ENCODE assay signal across 15 cellular contexts in the genomic region with DNA sequence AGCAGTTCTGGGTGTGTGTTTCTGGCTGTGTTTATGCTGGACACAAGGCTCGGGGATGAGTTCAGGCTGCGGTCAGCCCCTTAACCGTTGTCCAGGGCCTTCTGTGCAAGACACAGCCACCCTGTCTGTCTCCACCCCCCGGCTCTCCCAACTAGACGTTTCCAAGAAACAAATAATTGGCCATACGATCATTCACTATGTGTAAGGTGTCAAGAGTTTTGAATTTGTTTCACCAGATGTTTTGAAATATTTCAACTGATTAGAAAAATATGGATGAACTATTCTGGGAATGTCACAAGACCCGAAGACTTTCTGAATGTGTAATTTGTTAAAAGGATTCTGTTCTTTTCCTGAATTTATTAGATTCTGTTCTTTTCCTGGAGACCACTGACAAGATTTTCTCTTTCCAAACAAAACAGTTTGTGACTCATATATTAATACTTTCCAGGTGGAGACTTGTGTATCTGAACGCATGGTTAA.
A peak's percentile ranks its signal among the peaks of the same experiment; 100 is the strongest.
DNase-seq lines count a peak whose midpoint lies in the region; ATAC-seq, FAIRE-seq and TF ChIP-seq lines count a peak whose summit lies in the region.
"Had no signal": no experiment of that assay in that cellular context is flagged by ENCODE, and none has a peak within 500 bp of the region (broad histone marks: within the 10 kb centered on the region; RNA-seq: fewer than 3 reads in every experiment).

No MANE protein-coding gene starts in this region.

- no peak overlapping the region for H3K4me3 ChIP-seq in astrocyte (ENCODE audit: insufficient read depth, low read depth, low read length)
- H3K4me3 ChIP-seq in right cardiac atrium (ENCODE audit: low read length), result no peak overlapping the region
- H3K4me3 ChIP-seq in subcutaneous abdominal adipose tissue (ENCODE audit: low read depth in 1 of 5, low read length in 5 of 5), result no peak overlapping the region

- WGBS in right cardiac atrium, result 52% methylated on average over 8 of the region's 8 CpGs

- H3K36me3 Mint-ChIP-seq in astrocyte (ENCODE audit: low read depth, unreplicated experiment), result no peaks in the 10 kb centered on the region
- H3K36me3 Mint-ChIP-seq: activated naive CD8-positive, alpha-beta T cell treated with anti-CD3 and anti-CD28 coated beads, Interleukin-2, amount 10 ng/mL, durations not matched to agents 7 days and 5 days; immature natural killer cell had no signal

- DNase-seq in EH (ENCODE audit: low read depth), result peak; percentile 60
- peak; percentile 20 for DNase-seq in astrocyte (ENCODE audit: low read depth)
- peak in 2 of 3 donors; percentile 21 to 59 for DNase-seq in right cardiac atrium
- DNase-seq in GDM1 (lab: John Stamatoyannopoulos, UW), result no peak
- DNase-seq: activated naive CD8-positive, alpha-beta T cell treated with anti-CD3 and anti-CD28 coated beads, Interleukin-2, amount 10 ng/mL, durations not matched to agents 7 days and 5 days; CD4-positive, alpha-beta T cell; cortex of kidney; foreskin keratinocyte; immature natural killer cell; NCI-H1694 treated with DMSO at 0.1 percent for 48 hours had no signal

- no peaks in the 10 kb centered on the region for H3K27me3 ChIP-seq in astrocyte (ENCODE audit: insufficient read depth, low read length)
- no peaks in the 10 kb centered on the region for H3K27me3 ChIP-seq in right cardiac atrium (ENCODE audit: control insufficient read depth, insufficient read depth)
- H3K27me3 ChIP-seq in subcutaneous abdominal adipose tissue (ENCODE audit: control insufficient read depth in 5 of 5, insufficient read depth in 4 of 5, low read length in 5 of 5), result no peaks in the 10 kb centered on the region
- H3K27me3 ChIP-seq: foreskin keratinocyte had no signal

- ATAC-seq in right cardiac atrium (peak; percentile 42 to 66), GM18520 (IDR thresholded peaks at IDR 0.05; ENCODE audit: unreplicated experiment) (no peak), HG02798 (IDR thresholded peaks at IDR 0.05; ENCODE audit: poor library complexity, unreplicated experiment) (no peak), HG02759 (IDR thresholded peaks at IDR 0.05; ENCODE audit: unreplicated experiment) (no peak)
- ATAC-seq: foreskin keratinocyte had no signal

- no peak overlapping the region for H2AFZ ChIP-seq in astrocyte (ENCODE audit: low read depth, low read length)

- H3K27ac Mint-ChIP-seq in astrocyte (ENCODE audit: unreplicated experiment), result no peak overlapping the region
- H3K27ac Mint-ChIP-seq: activated naive CD8-positive, alpha-beta T cell treated with anti-CD3 and anti-CD28 coated beads, Interleukin-2, amount 10 ng/mL, durations not matched to agents 7 days and 5 days; CD4-positive, alpha-beta T cell; immature natural killer cell; T-helper 1 cell treated with Interleukin-12 subunit alpha and Interleukin-12 subunit beta and Interleukin-4 antibody, amounts not matched to agents 30 μg/mL and 1 μg/mL, for 36 hours had no signal

- peaks cover 3% of the 10 kb centered on the region for H3K4me1 ChIP-seq in astrocyte (ENCODE audit: insufficient read depth, low read length)
- no peaks in the 10 kb centered on the region for H3K4me1 ChIP-seq in right cardiac atrium (ENCODE audit: control insufficient read depth, insufficient read depth, low read length)
- H3K4me1 ChIP-seq in subcutaneous abdominal adipose tissue (ENCODE audit: control insufficient read depth in 5 of 5, insufficient read depth in 5 of 5, low read length in 5 of 5), result peaks cover 0 to 10% (median 6%) of the 10 kb centered on the region in 5 donors
- H3K4me1 ChIP-seq: foreskin keratinocyte had no signal

- FAIRE-seq in astrocyte (lab: Jason Lieb, UNC), result no peak

- intact Hi-C loops in right cardiac atrium (cut with DNase I), result no loop called here

- H3K4me1 Mint-ChIP-seq in astrocyte (ENCODE audit: low read depth, unreplicated experiment), result peaks cover 7% of the 10 kb centered on the region
- H3K4me1 Mint-ChIP-seq: activated naive CD8-positive, alpha-beta T cell treated with anti-CD3 and anti-CD28 coated beads, Interleukin-2, amount 10 ng/mL, durations not matched to agents 7 days and 5 days; immature natural killer cell had no signal

- H3K27ac ChIP-seq in astrocyte (ENCODE audit: low read depth, low read length) (no peak overlapping the region), right cardiac atrium (ENCODE audit: low read length) (no peak overlapping the region), subcutaneous abdominal adipose tissue (ENCODE audit: low read depth, low read length) (peak overlapping the region; percentile 31)
- H3K27ac ChIP-seq: foreskin keratinocyte had no signal

- H3K36me3 ChIP-seq in astrocyte (ENCODE audit: insufficient read depth, low read length) (no peaks in the 10 kb centered on the region), subcutaneous abdominal adipose tissue (ENCODE audit: control insufficient read depth in 5 of 5, insufficient read depth in 5 of 5, low read length in 5 of 5) (no peaks in the 10 kb centered on the region)

- no peaks in the 10 kb centered on the region for H3K79me2 ChIP-seq in astrocyte (ENCODE audit: insufficient read depth, low read length)

- TF ChIP-seq CTCF in astrocyte (IDR thresholded peaks at IDR 0.05; ENCODE audit: insufficient read depth, low read depth, low read length), result no peak

- no peak overlapping the region for H3K4me2 ChIP-seq in astrocyte (ENCODE audit: low read length)

- no peaks in the 10 kb centered on the region for H4K20me1 ChIP-seq in astrocyte (ENCODE audit: insufficient read depth, low read length)

- H3K9me3 Mint-ChIP-seq in astrocyte (ENCODE audit: unreplicated experiment), result no peaks in the 10 kb centered on the region
- H3K9me3 Mint-ChIP-seq: activated naive CD8-positive, alpha-beta T cell treated with anti-CD3 and anti-CD28 coated beads, Interleukin-2, amount 10 ng/mL, durations not matched to agents 7 days and 5 days; CD4-positive, alpha-beta T cell; immature natural killer cell; T-helper 1 cell treated with Interleukin-12 subunit alpha and Interleukin-12 subunit beta and Interleukin-4 antibody, amounts not matched to agents 30 μg/mL and 1 μg/mL, for 36 hours had no signal

- no peak overlapping the region for H3K4me3 Mint-ChIP-seq in astrocyte (ENCODE audit: unreplicated experiment)
- H3K4me3 Mint-ChIP-seq: activated naive CD8-positive, alpha-beta T cell treated with anti-CD3 and anti-CD28 coated beads, Interleukin-2, amount 10 ng/mL, durations not matched to agents 7 days and 5 days; CD4-positive, alpha-beta T cell; immature natural killer cell; T-helper 1 cell treated with Interleukin-12 subunit alpha and Interleukin-12 subunit beta and Interleukin-4 antibody, amounts not matched to agents 30 μg/mL and 1 μg/mL, for 36 hours had no signal

- H3K9me3 ChIP-seq in astrocyte (ENCODE audit: insufficient read depth, low read depth, low read length) (no peaks in the 10 kb centered on the region), right cardiac atrium (ENCODE audit: control insufficient read depth, low read length) (no peaks in the 10 kb centered on the region), subcutaneous abdominal adipose tissue (ENCODE audit: control insufficient read depth in 5 of 5, low read length in 5 of 5) (no peaks in the 10 kb centered on the region)

- H3K27me3 Mint-ChIP-seq in astrocyte (ENCODE audit: low read depth, unreplicated experiment), result no peaks in the 10 kb centered on the region
- H3K27me3 Mint-ChIP-seq: CD4-positive, alpha-beta T cell had no signal

- H3K9ac ChIP-seq in astrocyte (ENCODE audit: low read length) (no peak overlapping the region), subcutaneous abdominal adipose tissue (ENCODE audit: low read length in 5 of 5) (no peak overlapping the region)

Comparison
In these comparisons a context has a peak if more than half of its experiments do, and no peak if none do; other contexts are left out.
1. ATAC-seq: peak in right cardiac atrium (2 of 2); none in GM18520 (single experiment), HG02798 (single experiment) and HG02759 (single experiment).